18 cellular contexts compared by ENCODE assay signal in genomic region chr11:26623076-26623666, GRCh38. TPM values are rescaled to one million over a fixed set of nuclear protein-coding genes. Genes with fewer than 3 reads are reported as not detected.
DNase-seq lines count a peak whose midpoint lies in the region; ATAC-seq and TF ChIP-seq lines count a peak whose summit lies in the region.
"Had no signal": no experiment of that assay in that cellular context is flagged by ENCODE, and none has a peak within 500 bp of the region (broad histone marks: within the 10 kb centered on the region; RNA-seq: fewer than 3 reads in every experiment).

No MANE protein-coding gene starts in this region.

- intact Hi-C loops in Right ventricle myocardium inferior (cut with DNase I): no loop called here
- intact Hi-C loops in left cardiac atrium (cut with DNase I): no loop called here

- H3K9me3 Mint-ChIP-seq in nephron progenitor cell: no peaks in the 10 kb centered on the region
- H3K9me3 Mint-ChIP-seq: GM23338 had no signal

- peak; percentile 62 for ATAC-seq in GM21619 (IDR thresholded peaks at IDR 0.05; ENCODE audit: unreplicated experiment)
- ATAC-seq in Right ventricle myocardium inferior: no peak
- no peak for ATAC-seq in left cardiac atrium
- ATAC-seq: GM23338, HepG2 had no signal

- H3K4me3 ChIP-seq in fibroblast of villous mesenchyme (ENCODE audit: low read depth, low read length): no peak overlapping the region
- H3K4me3 ChIP-seq: BLaER1, cardiac muscle cell, GM23338 had no signal

- no peaks in the 10 kb centered on the region for H3K36me3 Mint-ChIP-seq in nephron progenitor cell (ENCODE audit: low read depth)

- no peaks in the 10 kb centered on the region for H3K27me3 Mint-ChIP-seq in nephron progenitor cell (ENCODE audit: low read depth, poor library complexity)

- TF ChIP-seq CTCF in fibroblast of villous mesenchyme (IDR thresholded peaks at IDR 0.05; ENCODE audit: insufficient read depth, low read depth, low read length) (no peak), nephron progenitor cell (IDR thresholded peaks at IDR 0.05) (no peak)

- DNase-seq in COLO829 (ENCODE audit: low spot score) (peak; percentile 79), OCI-M1 (lab: John Stamatoyannopoulos, UW) (peak; percentile 15), fibroblast of villous mesenchyme (ENCODE audit: low read depth) (peak; percentile 7), Right ventricle myocardium inferior (ENCODE audit: missing footprints) (no peak), left cardiac atrium (no peak), nephron progenitor cell (no peak), medulla oblongata (ENCODE audit: extremely low spot score) (no peak)
- DNase-seq: activated CD4-positive, alpha-beta T cell treated with anti-CD3 and anti-CD28 coated beads, Interleukin-2, amount 50 U/mL, for 48 hours; activated gamma-delta T cell; GDM1; NCI-H187 had no signal

- H3K4me1 Mint-ChIP-seq in nephron progenitor cell: peaks cover 6% of the 10 kb centered on the region

- H3K27ac Mint-ChIP-seq in nephron progenitor cell: no peak overlapping the region
- H3K27ac Mint-ChIP-seq: GM23338 had no signal

- no peak overlapping the region for H3K4me3 Mint-ChIP-seq in nephron progenitor cell
- H3K4me3 Mint-ChIP-seq: GM23338 had no signal

RNA-seq across cellular contexts. Expression of gene MUC15, which starts 51.1 kb away (rescaled TPM):
- total RNA-seq in fibroblast of villous mesenchyme (not detected in 2 replicates), Right ventricle myocardium inferior (not detected), left cardiac atrium (not detected)
- total RNA-seq: cardiac muscle cell; GM23338; posterior vena cava; T-helper 1 cell treated with Interleukin-12 subunit alpha and Interleukin-12 subunit beta and Interleukin-4 antibody, amounts not matched to agents 30 ng/mL and 1 ng/mL, for 36 hours had no signal

Comparison
In these comparisons a context has a peak if more than half of its experiments do, and no peak if none do; other contexts are left out.
1. DNase-seq: peak in COLO829 (single experiment), OCI-M1 (single experiment) and fibroblast of villous mesenchyme (single experiment); none in Right ventricle myocardium inferior (single experiment), left cardiac atrium (single experiment), nephron progenitor cell (single experiment) and medulla oblongata (single experiment).